ENCODE assay signal across 8 cellular contexts in genomic region chr19:16078311-16078758, GRCh38. TPM values are rescaled to one million over a fixed set of nuclear protein-coding genes. Genes with fewer than 3 reads are reported as not detected.
DNase-seq lines count a peak whose midpoint lies in the region; ATAC-seq, FAIRE-seq and TF ChIP-seq lines count a peak whose summit lies in the region.

No MANE protein-coding gene starts in this region.

- H4K8ac ChIP-seq in H1 (ENCODE audit: extremely low read depth, insufficient read depth, low read length) = peak overlapping the region; percentile 99

- no peak overlapping the region for H4K5ac ChIP-seq in H1 (ENCODE audit: insufficient read length, low read depth, low read length)

- H2AFZ ChIP-seq in H1 (ENCODE audit: low read length) = no peak overlapping the region

- no peaks in the 10 kb centered on the region for H3K27me3 ChIP-seq in H1 (replicated peaks in 1 of 4; ENCODE audit: control insufficient read depth in 3 of 4, extremely low read depth in 1 of 4, insufficient read depth in 3 of 4, low read length in 3 of 4)

- no peak for FAIRE-seq in H1 (lab: Jason Lieb, UNC)

- ATAC-seq in naive thymus-derived CD8-positive, alpha-beta T cell = peak in 1 of 2 donors; percentile 8

- peak overlapping the region; percentile 64 to 99 (median 72) for H3K9ac ChIP-seq in H1 (replicated peaks in 1 of 4; ENCODE audit: extremely low read depth in 1 of 4, low read depth in 3 of 4, low read length in 3 of 4)

- H3K9me3 Mint-ChIP-seq in naive thymus-derived CD8-positive, alpha-beta T cell = peaks cover 0 to 4% (median 0%) of the 10 kb centered on the region in 9 donors

- peak; percentile 31 to 89; a peak in 2 of 3 replicates for TF ChIP-seq POLR2A in H1 (IDR thresholded peaks at IDR 0.05; ENCODE audit: control extremely low read depth in 1 of 2, low read depth in 2 of 2, low read length in 2 of 2)

- H3K4me2 ChIP-seq in H1 (ENCODE audit: insufficient read depth in 1 of 2, low read depth in 2 of 2, low read length in 2 of 2) = peak overlapping the region; percentile 76 to 79

- H3K79me2 ChIP-seq in H1 (ENCODE audit: control insufficient read depth in 1 of 2, insufficient read depth in 2 of 2, low read length in 2 of 2) = peaks cover 20 to 64% of the 10 kb centered on the region in 2 experiments

- no peak overlapping the region for H4K91ac ChIP-seq in H1 (replicated peaks; ENCODE audit: insufficient read length, low read length)

- no peaks in the 10 kb centered on the region for H3K9me3 ChIP-seq in H1 (ENCODE audit: insufficient read depth in 2 of 2, low read depth in 1 of 2, low read length in 1 of 2)

- peaks cover 11 to 22% (median 20%) of the 10 kb centered on the region in 4 experiments; a peak in 6 of 8 replicates for H3K36me3 ChIP-seq in H1 (ENCODE audit: control insufficient read depth in 2 of 4, insufficient read depth in 4 of 4, low read length in 3 of 4)

- POLR2A ChIA-PET in H1 (lab: Charles Lee; ENCODE audit: partially characterized antibody) = interaction anchor here (0.7 to 22.4 kb wide), 16 partner anchors 13 to 895 kb away, joined by 3 to 582 read pairs (median 4); partner anchors contain the start of genes HSH2D and RAB8A
- POLR2A ChIA-PET in naive thymus-derived CD8-positive, alpha-beta T cell (lab: Charles Lee) = interaction anchor here (0.7 to 5.6 kb wide), 16 partner anchors 8 to 1662 kb away, joined by 3 to 61 read pairs (median 4); partner anchors contain the start of genes FAM32A and RAB8A

- H2BK20ac ChIP-seq in H1 (ENCODE audit: low read length) = no peak overlapping the region

- no peak for TF ChIP-seq RAD21 in H1 (IDR thresholded peaks at IDR 0.05 in 1 of 2, conservative IDR thresholded peaks at IDR 0.05 in 1 of 2; ENCODE audit: low read depth in 2 of 2, low read length in 2 of 2)

- TF ChIP-seq CTCF in HFF-Myc (IDR thresholded peaks at IDR 0.05; ENCODE audit: low read depth, low read length, missing control alignments) (no peak), H1 (IDR thresholded peaks at IDR 0.05; ENCODE audit: control extremely low read depth in 1 of 3, insufficient read depth in 1 of 3, low read depth in 1 of 3, low read length in 3 of 3) (no peak)

- H4K20me1 ChIP-seq in H1 (replicated peaks in 1 of 2; ENCODE audit: control insufficient read depth in 1 of 2, insufficient read depth in 2 of 2, low read length in 2 of 2) = peaks cover 1 to 4% of the 10 kb centered on the region in 2 experiments

- peaks cover 0 to 8% (median 7%) of the 10 kb centered on the region in 4 experiments; a peak in 5 of 7 replicates for H3K4me1 ChIP-seq in H1 (replicated peaks in 1 of 4; ENCODE audit: control insufficient read depth in 3 of 4, insufficient read depth in 4 of 4, low read length in 3 of 4)

- H2BK5ac ChIP-seq in H1 (ENCODE audit: low read depth, low read length) = no peak overlapping the region; the same call in 1 of the 2 replicates

- H3K14ac ChIP-seq in H1 (ENCODE audit: insufficient read length) = no peak overlapping the region

- no peak overlapping the region for H3K18ac ChIP-seq in H1 (ENCODE audit: extremely low read depth, low read length)

- no peak overlapping the region for H2BK15ac ChIP-seq in H1 (ENCODE audit: low read length)

- H3K27me3 Mint-ChIP-seq in naive thymus-derived CD8-positive, alpha-beta T cell = no peaks in the 10 kb centered on the region

- no peak overlapping the region for H3K23ac ChIP-seq in H1 (ENCODE audit: insufficient read length)

- H3K4ac ChIP-seq in H1 (replicated peaks; ENCODE audit: insufficient read length, low read depth, low read length) = peak overlapping the region; percentile 19

- H3K4me3 ChIP-seq in HFF-Myc (replicated peaks; ENCODE audit: low read depth, low read length) (peak overlapping the region; percentile 98), H1 (ENCODE audit: extremely low read depth in 1 of 4, insufficient read depth in 2 of 4, low read depth in 3 of 4, low read length in 4 of 4) (peak overlapping the region; percentile 33 to 99 (median 92); a peak in 7 of 8 replicates)

- H2AK5ac ChIP-seq in H1 (ENCODE audit: low read depth, low read length) = peak overlapping the region; percentile 85; the same call in 1 of the 2 replicates

- WGBS in H1 (ENCODE audit: extremely low coverage in 1 of 2, insufficient coverage in 1 of 2, insufficient read length in 1 of 2, insufficient replicate concordance in 2 of 2, low coverage in 1 of 2, low lambda C conversion rate in 2 of 2, missing lambda C conversion rate in 1 of 2), 2 experiments = 47% methylated on average over 9 of the region's 9 CpGs; no CpG with 5 or more reads in 1 of the 2 experiments

- no peak overlapping the region for H3K56ac ChIP-seq in H1 (replicated peaks; ENCODE audit: insufficient read length, low read depth, low read length)

- H3K27ac ChIP-seq in H1 (ENCODE audit: low read depth, low read length) = peak overlapping the region; percentile 81

- peaks cover 10% of the 10 kb centered on the region for H3K79me1 ChIP-seq in H1 (ENCODE audit: low read depth, low read length)

- H3K27ac Mint-ChIP-seq in naive thymus-derived CD8-positive, alpha-beta T cell = peak overlapping the region; percentile 86 to 98 (median 96)

- H2BK120ac ChIP-seq in H1 (replicated peaks; ENCODE audit: low read depth, low read length) = no peak overlapping the region

- H3K4me3 Mint-ChIP-seq in naive thymus-derived CD8-positive, alpha-beta T cell = peak overlapping the region; percentile 79 to 93 (median 85)

- CTCF ChIA-PET in H1 (lab: Charles Lee; ENCODE audit: partially characterized antibody) = interaction anchor here (1.0 to 9.6 kb wide), 4 partner anchors 9 to 37 kb away, joined by 4 to 107 read pairs (median 5); no protein-coding TSS in a partner anchor

- H3K36me3 Mint-ChIP-seq in naive thymus-derived CD8-positive, alpha-beta T cell = peaks cover 0 to 23% (median 10%) of the 10 kb centered on the region in 3 donors

- DNase-seq in HFF-Myc (ENCODE audit: extremely low read depth, low read depth) = peak; percentile 42
- peak; percentile 47 for DNase-seq in UCSD-AML1 (lab: John Stamatoyannopoulos, UW; ENCODE audit: unreplicated experiment)
- no peak for DNase-seq in H1 (ENCODE audit: low read depth in 1 of 2, low spot score in 2 of 2)
- peak in 1 of 10 donors; percentile 41 for DNase-seq in naive thymus-derived CD8-positive, alpha-beta T cell
- no peak for DNase-seq in NCI-H526 (lab: John Stamatoyannopoulos, UW)
- DNase-seq in G401 (ENCODE audit: low spot score) = no peak
- no peak for DNase-seq in NK-92 treated with Interleukin-12 subunit alpha and Interleukin-12 subunit beta, amount 100 ng/mL, for 24 hours (lab: John Stamatoyannopoulos, UW)
- DNase-seq in stimulated activated CD8-positive, alpha-beta memory T cell treated with anti-CD3 and anti-CD28 coated beads, Interleukin-4, amount 100 ng/mL, for 48 hours = no peak

- in situ Hi-C loops in G401 (cut with HindIII; ENCODE audit: low sequenced_read_pairs) = no loop called here

- peaks cover 28 to 83% (median 75%) of the 10 kb centered on the region in 4 donors for H3K4me1 Mint-ChIP-seq in naive thymus-derived CD8-positive, alpha-beta T cell

- no peak for TF ChIP-seq EP300 in H1 (IDR thresholded peaks at IDR 0.05; ENCODE audit: borderline replicate concordance in 1 of 2, low read depth in 2 of 2, low read length in 2 of 2)

- peak overlapping the region; percentile 19; the same call in 1 of the 2 replicates for H2BK12ac ChIP-seq in H1 (ENCODE audit: low read depth, low read length)

- no peaks in the 10 kb centered on the region; the same call in 1 of the 2 replicates for H3K23me2 ChIP-seq in H1 (ENCODE audit: low read depth, low read length)

TF ChIP-seq in H1, 55 proteins besides CTCF, POLR2A, EP300 and RAD21 (continues in another document):
- TF ChIP-seq SUZ12 (IDR thresholded peaks at IDR 0.05; ENCODE audit: low read length) = no peak
- TF ChIP-seq EZH2 (IDR thresholded peaks at IDR 0.05; ENCODE audit: low read depth, low read length, severe bottlenecking) = no peak
- no peak for TF ChIP-seq SIRT6 (IDR thresholded peaks at IDR 0.05; ENCODE audit: low read length)
- TF ChIP-seq POLR2AphosphoS5 (IDR thresholded peaks at IDR 0.05; ENCODE audit: low read depth, low read length) = peak; percentile 81
- TF ChIP-seq SRF (IDR thresholded peaks at IDR 0.05; ENCODE audit: low read depth, low read length) = no peak

RNA-seq across cellular contexts. Expression of gene TPM4, which starts 2.0 kb away (rescaled TPM):
- total RNA-seq in H1 (2021; fragmentation: NEBNext Ultra II Directional; extraction: Animal tissue kit (Norgen Biotek cat#: 25700)) = 348 and 359 TPM in 2 replicates
- polyA plus RNA-seq in H1 (2011; rRNA removed) = 119 and 160 TPM in 2 replicates
- polyA plus RNA-seq in H1 (2011; cell fraction: cytosol; rRNA removed) = 268 TPM
- polyA plus RNA-seq in H1 (2011; cell fraction: nucleus; rRNA removed) = 136 TPM
- 285 to 453 TPM (median 363 TPM) in 4 replicates for polyA plus RNA-seq in H1 (2012, experiment 1 of 2)
- 103 TPM for polyA plus RNA-seq in H1 (2012, experiment 2 of 2)
- 355 TPM for polyA plus RNA-seq in H1 (2013, experiment 1 of 2)
- polyA plus RNA-seq in H1 (2013, experiment 2 of 2) = 353 TPM
- 99.0 and 99.9 TPM in 2 replicates for polyA minus RNA-seq in H1 (2011; rRNA and poly(A)+ RNA removed)
- 150 TPM for polyA minus RNA-seq in H1 (2011; cell fraction: cytosol; rRNA and poly(A)+ RNA removed)
- polyA minus RNA-seq in H1 (2011; cell fraction: nucleus; rRNA and poly(A)+ RNA removed) = 128 TPM
- total RNA-seq in naive thymus-derived CD8-positive, alpha-beta T cell = 10 to 100 TPM; 57.8 to 60.4 TPM
- polyA plus RNA-seq in naive thymus-derived CD8-positive, alpha-beta T cell = 10 to 100 TPM; 27.4 to 30.8 (median 29.3) TPM
- total RNA-seq in G401 (2014; rRNA removed; shearing (Covaris generic)) = 367 and 385 TPM in 2 replicates

RNA-seq across cellular contexts. Expression of gene RAB8A, which starts 33.4 kb away (rescaled TPM):
- 90.1 and 97.0 TPM in 2 replicates for total RNA-seq in H1 (2021; fragmentation: NEBNext Ultra II Directional; extraction: Animal tissue kit (Norgen Biotek cat#: 25700))
- polyA plus RNA-seq in H1 (2011; rRNA removed) = 52.4 and 65.8 TPM in 2 replicates
- polyA plus RNA-seq in H1 (2011; cell fraction: cytosol; rRNA removed) = 71.4 TPM
- 44.6 TPM for polyA plus RNA-seq in H1 (2011; cell fraction: nucleus; rRNA removed)
- polyA plus RNA-seq in H1 (2012, experiment 1 of 2) = 67.2 to 107 TPM (median 88.1 TPM) in 4 replicates
- 27.2 TPM for polyA plus RNA-seq in H1 (2012, experiment 2 of 2)
- polyA plus RNA-seq in H1 (2013, experiment 1 of 2) = 45.2 TPM
- polyA plus RNA-seq in H1 (2013, experiment 2 of 2) = 46.9 TPM
- polyA minus RNA-seq in H1 (2011; rRNA and poly(A)+ RNA removed) = 123 and 128 TPM in 2 replicates
- polyA minus RNA-seq in H1 (2011; cell fraction: cytosol; rRNA and poly(A)+ RNA removed) = 77.6 TPM
- polyA minus RNA-seq in H1 (2011; cell fraction: nucleus; rRNA and poly(A)+ RNA removed) = 46.2 TPM
- total RNA-seq in naive thymus-derived CD8-positive, alpha-beta T cell = 10 to 100 TPM; 66.5 to 88.3 TPM
- 10 to 100 TPM; 65.6 to 69.8 (median 66.1) TPM for polyA plus RNA-seq in naive thymus-derived CD8-positive, alpha-beta T cell
- 92.9 and 111 TPM in 2 replicates for total RNA-seq in G401 (2014; rRNA removed; shearing (Covaris generic))

Comparison
In these comparisons a context has a peak if more than half of its experiments do, and no peak if none do; other contexts are left out.
1. DNase-seq: peak in HFF-Myc (single experiment) and UCSD-AML1 (single experiment); none in H1 (0 of 2), NCI-H526 (0 of 2), G401 (single experiment), NK-92 treated with Interleukin-12 subunit alpha and Interleukin-12 subunit beta, amount 100 ng/mL, for 24 hours (single experiment) and stimulated activated CD8-positive, alpha-beta memory T cell treated with anti-CD3 and anti-CD28 coated beads, Interleukin-4, amount 100 ng/mL, for 48 hours (single experiment).